ENCODE assay signal across 33 cellular contexts in the genomic region with DNA sequence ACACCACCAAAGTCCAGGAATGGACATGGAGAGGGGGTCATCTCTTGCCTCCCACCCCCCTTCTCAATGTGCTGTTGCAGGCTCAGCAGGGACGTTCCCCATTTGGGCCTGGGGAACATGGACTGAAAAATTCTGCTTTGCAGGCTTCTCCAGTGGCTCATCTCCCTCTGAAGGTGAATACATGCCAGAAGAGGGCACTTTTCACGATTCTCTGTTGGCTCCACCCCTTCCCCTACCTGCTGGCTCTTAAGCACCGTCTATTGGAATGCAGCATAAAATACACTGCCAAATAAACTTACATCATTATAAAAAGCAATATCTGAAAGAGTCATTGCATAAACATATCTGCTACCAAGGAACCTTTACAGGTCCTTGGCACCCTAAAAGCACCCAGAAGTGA.
"Had no signal": no experiment of that assay in that cellular context is flagged by ENCODE, and none has a peak within 500 bp of the region (broad histone marks: within the 10 kb centered on the region; RNA-seq: fewer than 3 reads in every experiment).

No MANE protein-coding gene starts in this region.

- H3K4me1 ChIP-seq: ascending aorta, heart right ventricle, left ventricle myocardium inferior, right atrium auricular region, suprapubic skin, tibial artery, upper lobe of right lung had no signal

- H3K9me3 Mint-ChIP-seq: activated CD4-positive, alpha-beta memory T cell treated with anti-CD3 and anti-CD28 coated beads for 36 hours; activated naive CD4-positive, alpha-beta T cell treated with anti-CD3 and anti-CD28 coated beads for 36 hours; effector memory CD8-positive, alpha-beta T cell; T-helper 1 cell treated with Interleukin-12 subunit alpha and Interleukin-12 subunit beta and Interleukin-4 antibody, amounts not matched to agents 30 μg/mL and 1 μg/mL, for 36 hours had no signal

- H3K27ac ChIP-seq: ascending aorta, heart right ventricle, left ventricle myocardium inferior, right atrium auricular region, suprapubic skin, tibial artery, upper lobe of right lung, WERI-Rb-1 had no signal

- H3K4me3 ChIP-seq: ascending aorta, heart right ventricle, left ventricle myocardium inferior, lung, right atrium auricular region, suprapubic skin, tibial artery, upper lobe of right lung had no signal

- H3K4me1 Mint-ChIP-seq: activated CD4-positive, alpha-beta T cell treated with anti-CD3 and anti-CD28 coated beads, Interleukin-2, amount 10 ng/mL, durations not matched to agents 24 days and 14 days; activated naive CD8-positive, alpha-beta T cell treated with anti-CD3 and anti-CD28 coated beads for 36 hours; brain; naive B cell; neural crest cell; stimulated activated naive B cell treated with anti-CD40 and anti-IgM and Interleukin-4, amounts not matched to agents 10 μg/mL and 1 μg/mL and 100 μg/mL, for 72 hours had no signal

- DNase-seq: activated CD4-positive, alpha-beta memory T cell treated with anti-CD3 and anti-CD28 coated beads for 36 hours; activated CD4-positive, alpha-beta T cell treated with anti-CD3 and anti-CD28 coated beads, Interleukin-2, amount 10 ng/mL, durations not matched to agents 24 days and 14 days; activated CD4-positive, CD25-positive, alpha-beta regulatory T cell treated with anti-CD3 and anti-CD28 coated beads, Interleukin-2, amount 50 U/mL, for 72 hours; activated CD8-positive, alpha-beta memory T cell treated with anti-CD3 and anti-CD28 coated beads, Interleukin-2, amount 50 U/mL, for 4 hours; activated effector memory CD4-positive, alpha-beta T cell treated with anti-CD3 and anti-CD28 coated beads, Interleukin-2, amount 50 U/mL, for 16 hours; activated naive CD4-positive, alpha-beta T cell treated with anti-CD3 and anti-CD28 coated beads for 36 hours; activated naive CD8-positive, alpha-beta T cell treated with anti-CD3 and anti-CD28 coated beads for 36 hours; activated T-cell treated with anti-CD3 and anti-CD28 coated beads, Interleukin-2, amount 50 U/mL, for 1 hour; caudate nucleus; cortex of kidney; effector memory CD8-positive, alpha-beta T cell; foreskin melanocyte; heart right ventricle; islet precursor cell; left ventricle myocardium inferior; naive B cell; occipital lobe; stimulated activated CD4-positive, alpha-beta T cell treated with anti-CD3 and anti-CD28 coated beads, Interleukin-15, amount 100 ng/mL, for 24 hours; stimulated activated CD4-positive, alpha-beta T cell treated with anti-CD3 and anti-CD28 coated beads, Interleukin-2, amount 100 ng/mL, for 24 hours; stimulated activated naive B cell treated with anti-CD40 and anti-IgM and Interleukin-4, amounts not matched to agents 10 μg/mL and 1 μg/mL and 100 μg/mL, for 72 hours; T-helper 9 cell; tibial artery; upper lobe of right lung; WERI-Rb-1 had no signal

- H3K27me3 ChIP-seq: ascending aorta, right atrium auricular region, upper lobe of right lung had no signal

- ATAC-seq: effector memory CD8-positive, alpha-beta T cell; esophagus mucosa; heart right ventricle; stimulated activated naive B cell treated with anti-CD40 and anti-IgM and Interleukin-4, amounts not matched to agents 10 μg/mL and 1 μg/mL and 100 μg/mL, for 72 hours; upper lobe of right lung had no signal

- H3K27ac Mint-ChIP-seq: activated CD4-positive, alpha-beta memory T cell treated with anti-CD3 and anti-CD28 coated beads for 36 hours; activated CD4-positive, alpha-beta T cell treated with anti-CD3 and anti-CD28 coated beads, Interleukin-2, amount 10 ng/mL, durations not matched to agents 24 days and 14 days; activated naive CD4-positive, alpha-beta T cell treated with anti-CD3 and anti-CD28 coated beads for 36 hours; activated naive CD8-positive, alpha-beta T cell treated with anti-CD3 and anti-CD28 coated beads for 36 hours; activated T-helper 1 cell treated with anti-CD3 and anti-CD28 coated beads, Interleukin-12 subunit alpha, Interleukin-12 subunit beta, Interleukin-2, Interleukin-4 antibody, amounts not matched to agents 30 ng/mL and 10 ng/mL and 1 ng/mL, durations not matched to agents 14 hours and 24 hours and 36 hours; brain; effector memory CD8-positive, alpha-beta T cell; stimulated activated naive B cell treated with anti-CD40 and anti-IgM and Interleukin-4, amounts not matched to agents 10 μg/mL and 1 μg/mL and 100 μg/mL, for 72 hours; T-helper 1 cell treated with Interleukin-12 subunit alpha and Interleukin-12 subunit beta and Interleukin-4 antibody, amounts not matched to agents 30 μg/mL and 1 μg/mL, for 36 hours had no signal

- H3K36me3 Mint-ChIP-seq: activated CD4-positive, alpha-beta memory T cell treated with anti-CD3 and anti-CD28 coated beads for 36 hours; activated naive CD8-positive, alpha-beta T cell treated with anti-CD3 and anti-CD28 coated beads for 36 hours; brain; naive B cell had no signal

- H3K4me3 Mint-ChIP-seq: activated CD4-positive, alpha-beta memory T cell treated with anti-CD3 and anti-CD28 coated beads for 36 hours; activated CD4-positive, alpha-beta T cell treated with anti-CD3 and anti-CD28 coated beads, Interleukin-2, amount 10 ng/mL, durations not matched to agents 24 days and 14 days; activated naive CD4-positive, alpha-beta T cell treated with anti-CD3 and anti-CD28 coated beads for 36 hours; activated naive CD8-positive, alpha-beta T cell treated with anti-CD3 and anti-CD28 coated beads for 36 hours; activated T-helper 1 cell treated with anti-CD3 and anti-CD28 coated beads, Interleukin-12 subunit alpha, Interleukin-12 subunit beta, Interleukin-2, Interleukin-4 antibody, amounts not matched to agents 30 ng/mL and 10 ng/mL and 1 ng/mL, durations not matched to agents 14 hours and 24 hours and 36 hours; brain; effector memory CD8-positive, alpha-beta T cell; naive B cell; neural crest cell; stimulated activated naive B cell treated with anti-CD40 and anti-IgM and Interleukin-4, amounts not matched to agents 10 μg/mL and 1 μg/mL and 100 μg/mL, for 72 hours; T-helper 1 cell treated with Interleukin-12 subunit alpha and Interleukin-12 subunit beta and Interleukin-4 antibody, amounts not matched to agents 30 μg/mL and 1 μg/mL, for 36 hours had no signal
